9 cellular contexts compared by ENCODE assay signal in genomic region chr1:205294175-205294913, GRCh38. TPM values are rescaled to one million over a fixed set of nuclear protein-coding genes. Genes with fewer than 3 reads are reported as not detected.
DNase-seq lines count a peak whose midpoint lies in the region; ATAC-seq and TF ChIP-seq lines count a peak whose summit lies in the region.
"Had no signal": no experiment of that assay in that cellular context is flagged by ENCODE, and none has a peak within 500 bp of the region (broad histone marks: within the 10 kb centered on the region; RNA-seq: fewer than 3 reads in every experiment).

No MANE protein-coding gene starts in this region.

- TF ChIP-seq CTCF in SK-N-SH (IDR thresholded peaks at IDR 0.05) (no peak), cardiac muscle cell (IDR thresholded peaks at IDR 0.05; ENCODE audit: low read depth, low read length) (no peak), prostate gland (IDR thresholded peaks at IDR 0.05) (no peak)

- peak overlapping the region; percentile 36 to 95; a peak in 3 of 4 replicates for H3K27ac ChIP-seq in SK-N-SH (ENCODE audit: low read depth in 2 of 2, low read length in 1 of 2)
- peak overlapping the region; percentile 79 for H3K27ac ChIP-seq in cardiac muscle cell
- peak overlapping the region; percentile 8 to 33 for H3K27ac ChIP-seq in prostate gland

- peak overlapping the region; percentile 50 for H3K9ac ChIP-seq in SK-N-SH

- H3K36me3 ChIP-seq in SK-N-SH (replicated peaks in 1 of 2; ENCODE audit: control insufficient read depth in 1 of 2, insufficient read depth in 2 of 2, low read length in 1 of 2): no peaks in the 10 kb centered on the region
- H3K36me3 ChIP-seq in cardiac muscle cell: no peaks in the 10 kb centered on the region
- H3K36me3 ChIP-seq in prostate gland: no peaks in the 10 kb centered on the region

- no peak for ATAC-seq in GM19395 (IDR thresholded peaks at IDR 0.05; ENCODE audit: unreplicated experiment)
- ATAC-seq in HG03521 (IDR thresholded peaks at IDR 0.05; ENCODE audit: unreplicated experiment): no peak
- no peak for ATAC-seq in GM21576 (IDR thresholded peaks at IDR 0.05; ENCODE audit: unreplicated experiment)

- WGBS in SK-N-SH (ENCODE audit: low lambda C conversion rate): 23% methylated on average over 6 of the region's 6 CpGs
- WGBS in prostate gland: 59% methylated on average over 6 of the region's 6 CpGs

- TF ChIP-seq POLR2A in prostate gland (IDR thresholded peaks at IDR 0.05): no peak

- H2AFZ ChIP-seq in SK-N-SH (ENCODE audit: low read depth): no peak overlapping the region

- DNase-seq in ELF-1 (ENCODE audit: low read depth, low spot score): peak; percentile 96
- no peak for DNase-seq in SK-N-SH
- peak in 1 of 2 donors; percentile 92 for DNase-seq in cardiac muscle cell (ENCODE audit: low read depth in 1 of 2, low spot score in 1 of 2)
- no peak for DNase-seq in prostate gland (ENCODE audit: low spot score)
- DNase-seq in NCI-H2029 treated with DMSO at 0.1 percent for 48 hours (lab: John Stamatoyannopoulos, UW): no peak
- DNase-seq: central memory CD4-positive, alpha-beta T cell had no signal

- CTCF ChIA-PET in SK-N-SH (lab: Yijun Ruan, JAX): interaction anchor here (0.6 to 46.8 kb wide), 8 partner anchors 22 to 1541 kb away, joined by 3 to 1368 read pairs (median 3); no protein-coding TSS in a partner anchor

- TF ChIP-seq EP300 in SK-N-SH (IDR thresholded peaks at IDR 0.05; ENCODE audit: borderline replicate concordance in 1 of 2, low read depth in 1 of 2, low read length in 1 of 2): peak in 1 of 2 experiments; percentile 76; a peak in 1 of 4 replicates

- H4K20me1 ChIP-seq in SK-N-SH (ENCODE audit: insufficient read depth): no peaks in the 10 kb centered on the region

- H3K4me2 ChIP-seq in SK-N-SH: peak overlapping the region; percentile 64

- H3F3A ChIP-seq in SK-N-SH (replicated peaks; ENCODE audit: insufficient read depth): peaks cover 30% of the 10 kb centered on the region

- H3K4me1 ChIP-seq in SK-N-SH (ENCODE audit: control insufficient read depth in 1 of 2, insufficient read depth in 2 of 2, low read depth in 1 of 2, low read length in 1 of 2) (peaks cover 2 to 38% of the 10 kb centered on the region in 2 experiments; a peak in 3 of 4 replicates), cardiac muscle cell (ENCODE audit: low read depth) (peaks cover 19% of the 10 kb centered on the region), prostate gland (replicated peaks) (no peaks in the 10 kb centered on the region)

- intact Hi-C loops in prostate gland (cut with DNase I): no loop called here

- no peaks in the 10 kb centered on the region for H3K9me3 ChIP-seq in SK-N-SH
- H3K9me3 ChIP-seq in cardiac muscle cell (ENCODE audit: low read depth): no peaks in the 10 kb centered on the region
- H3K9me3 ChIP-seq in prostate gland: no peaks in the 10 kb centered on the region

- no peak for TF ChIP-seq RAD21 in SK-N-SH (IDR thresholded peaks at IDR 0.05; ENCODE audit: low read length)

- H3K9me2 ChIP-seq in SK-N-SH: no peaks in the 10 kb centered on the region

- H3K27me3 ChIP-seq in SK-N-SH (ENCODE audit: insufficient read depth) (no peaks in the 10 kb centered on the region), cardiac muscle cell (no peaks in the 10 kb centered on the region), prostate gland (replicated peaks; ENCODE audit: insufficient read depth) (no peaks in the 10 kb centered on the region)

- H3K79me2 ChIP-seq in SK-N-SH (ENCODE audit: insufficient read depth): no peaks in the 10 kb centered on the region

- H3K4me3 ChIP-seq in SK-N-SH (ENCODE audit: low read depth in 2 of 2, low read length in 1 of 2) (no peak overlapping the region), cardiac muscle cell (no peak overlapping the region), prostate gland (no peak overlapping the region)

- POLR2A ChIA-PET in SK-N-SH (lab: Yijun Ruan, JAX): no interaction called here

TF ChIP-seq in SK-N-SH, 30 proteins besides CTCF, POLR2A, EP300 and RAD21 (continues in another document):
- no peak for TF ChIP-seq USF2 (IDR thresholded peaks at IDR 0.05; ENCODE audit: borderline replicate concordance, low read depth, low read length)
- TF ChIP-seq YY1 (IDR thresholded peaks at IDR 0.05; ENCODE audit: low read depth): no peak
- no peak for TF ChIP-seq EZH2phosphoT487 (IDR thresholded peaks at IDR 0.05; ENCODE audit: borderline replicate concordance, low read depth)
- TF ChIP-seq GABPA (IDR thresholded peaks at IDR 0.05; ENCODE audit: low read depth): no peak
- peak; percentile 80 for TF ChIP-seq FOSL2 (IDR thresholded peaks at IDR 0.05; ENCODE audit: borderline replicate concordance, low read depth)
- TF ChIP-seq USF1 (IDR thresholded peaks at IDR 0.05; ENCODE audit: borderline replicate concordance, low read depth): no peak
- peak; percentile 65; the same call in 1 of the 2 replicates for TF ChIP-seq REST (IDR thresholded peaks at IDR 0.05; ENCODE audit: low read depth, low read length)
- TF ChIP-seq NFIC (IDR thresholded peaks at IDR 0.05; ENCODE audit: borderline replicate concordance): peak; percentile 62; the same call in 1 of the 2 replicates
- TF ChIP-seq CHD2 (IDR thresholded peaks at IDR 0.05; ENCODE audit: low read length, partially characterized antibody): no peak
- TF ChIP-seq GATA2 (CRISPR knock-in tag; IDR thresholded peaks at IDR 0.05): no peak
- peak; percentile 87 for TF ChIP-seq RXRA (IDR thresholded peaks at IDR 0.05; ENCODE audit: borderline replicate concordance, low read depth)
- peak; percentile 42 for TF ChIP-seq PBX3 (IDR thresholded peaks at IDR 0.05)
- no peak for TF ChIP-seq FOXJ3 (CRISPR knock-in tag; IDR thresholded peaks at IDR 0.05)
- TF ChIP-seq MAX (IDR thresholded peaks at IDR 0.05; ENCODE audit: low read depth): no peak

RNA-seq across cellular contexts. Expression of gene NUAK2, which starts 27.2 kb away (rescaled TPM):
- polyA plus RNA-seq in SK-N-SH (2012; rRNA removed) (6.8 and 11.1 TPM in 2 replicates), cardiac muscle cell (2.1 and 3.4 TPM in 2 replicates)
- polyA plus RNA-seq in SK-N-SH (2012; cell fraction: cytosol; rRNA removed): 4.4 and 6.4 TPM in 2 replicates
- polyA plus RNA-seq in SK-N-SH (2012; cell fraction: nucleus; rRNA removed): 13.2 and 14.3 TPM in 2 replicates
- total RNA-seq in cardiac muscle cell (3.4 and 4.3 TPM in 2 replicates), prostate gland (10 to 100 TPM in 1 of 2 donors, 1 to 10 TPM in 1; 3.7 to 20.0 TPM)

Comparison
In these comparisons a context has a peak if more than half of its experiments do, and no peak if none do; other contexts are left out.
1. H3K27ac ChIP-seq: peak in every context shown above with its lines; median percentile 79 in cardiac muscle cell; 66 in SK-N-SH; 20 in prostate gland.